Comparison of ENCODE assay signal across 8 cellular contexts in genomic region chrX:103489733-103490132, GRCh38. TPM values are rescaled to one million over a fixed set of nuclear protein-coding genes. Genes with fewer than 3 reads are reported as not detected.
DNase-seq lines count a peak whose midpoint lies in the region; ATAC-seq, FAIRE-seq and TF ChIP-seq lines count a peak whose summit lies in the region.
"Not testable (repeated sequence)": the region's sequence is repeated elsewhere in the genome, so short reads cannot be mapped to it uniquely, and the experiment has no call there.

No MANE protein-coding gene starts in this region.

- not testable (repeated sequence) for H3K36me3 Mint-ChIP-seq in activated T-cell treated with anti-CD3 and anti-CD28 coated beads, Interleukin-2, amount 50 U/mL, for 4 hours (ENCODE audit: insufficient read depth)

- not testable (repeated sequence) for H3K56ac ChIP-seq in H1 (replicated peaks; ENCODE audit: insufficient read length, low read depth, low read length)

- not testable (repeated sequence) for TF ChIP-seq POLR2A in H1 (IDR thresholded peaks at IDR 0.05; ENCODE audit: control extremely low read depth in 1 of 2, low read depth in 2 of 2, low read length in 2 of 2)

- not testable (repeated sequence) for H3K4me1 ChIP-seq in BE2C; H1 (replicated peaks in 1 of 4; ENCODE audit: control insufficient read depth in 3 of 4, insufficient read depth in 4 of 4, low read length in 3 of 4)

- H3K23ac ChIP-seq in H1 (ENCODE audit: insufficient read length): not testable (repeated sequence)

- H3K23me2 ChIP-seq in H1 (ENCODE audit: low read depth, low read length): not testable (repeated sequence)

- H3K14ac ChIP-seq in H1 (ENCODE audit: insufficient read length): not testable (repeated sequence)

- not testable (repeated sequence) for H3K27me3 Mint-ChIP-seq in activated T-cell treated with anti-CD3 and anti-CD28 coated beads, Interleukin-2, amount 50 U/mL, for 4 hours (ENCODE audit: low read depth)

- not testable (repeated sequence) for H2BK15ac ChIP-seq in H1 (ENCODE audit: low read length)

- not testable (repeated sequence) for H3K4me1 Mint-ChIP-seq in activated T-cell treated with anti-CD3 and anti-CD28 coated beads, Interleukin-2, amount 50 U/mL, for 4 hours (ENCODE audit: low read depth)

- peak; percentile 44 to 54 for TF ChIP-seq RAD21 in H1 (IDR thresholded peaks at IDR 0.05 in 1 of 2, conservative IDR thresholded peaks at IDR 0.05 in 1 of 2; ENCODE audit: low read depth in 2 of 2, low read length in 2 of 2)

- not testable (repeated sequence) for H3K9me3 Mint-ChIP-seq in activated T-cell treated with anti-CD3 and anti-CD28 coated beads, Interleukin-2, amount 50 U/mL, for 4 hours

- H3K4me3 ChIP-seq in BE2C (ENCODE audit: low read depth, low read length); H1 (ENCODE audit: extremely low read depth in 1 of 4, insufficient read depth in 2 of 4, low read depth in 3 of 4, low read length in 4 of 4): not testable (repeated sequence)

- CTCF ChIA-PET in H1 (lab: Charles Lee; ENCODE audit: partially characterized antibody): interaction anchor here (0.6 to 2.6 kb wide), 24 partner anchors 9 to 628 kb away, joined by 3 to 13 read pairs (median 4); no protein-coding TSS in a partner anchor

- H2AFZ ChIP-seq in H1 (ENCODE audit: low read length): not testable (repeated sequence)

- H3K79me1 ChIP-seq in H1 (ENCODE audit: low read depth, low read length): not testable (repeated sequence)

- H2BK20ac ChIP-seq in H1 (ENCODE audit: low read length): not testable (repeated sequence)

- not testable (repeated sequence) for H4K20me1 ChIP-seq in H1 (replicated peaks in 1 of 2; ENCODE audit: control insufficient read depth in 1 of 2, insufficient read depth in 2 of 2, low read length in 2 of 2)

- H3K9ac ChIP-seq in H1 (replicated peaks in 1 of 4; ENCODE audit: extremely low read depth in 1 of 4, low read depth in 3 of 4, low read length in 3 of 4): not testable (repeated sequence)

- peak; percentile 35 for DNase-seq in BE2C
- peak; percentile 41 for DNase-seq in GM13976 (ENCODE audit: low spot score)
- DNase-seq in NCI-H1092 treated with DMSO at 0.1 percent for 48 hours (lab: John Stamatoyannopoulos, UW): peak; percentile 22
- DNase-seq in SK-MEL-5 (ENCODE audit: low read depth, low spot score): peak; percentile 67
- peak; percentile 11 for DNase-seq in activated T-cell treated with anti-CD3 and anti-CD28 coated beads, Interleukin-2, amount 50 U/mL, for 4 hours
- DNase-seq in H1 (ENCODE audit: low read depth in 1 of 2, low spot score in 2 of 2): peak in 1 of 2 experiments; percentile 73
- DNase-seq in left lobe of liver (ENCODE audit: low spot score): not testable (repeated sequence)
- peak; percentile 2 to 8 for DNase-seq in stimulated activated CD4-positive, alpha-beta T cell treated with anti-CD3 and anti-CD28 coated beads, Interleukin-15, amount 100 ng/mL, for 1 hour (ENCODE audit: low read depth in 1 of 2, low spot score in 1 of 2)

- not testable (repeated sequence) for H3K27me3 ChIP-seq in BE2C; H1 (replicated peaks in 1 of 4; ENCODE audit: control insufficient read depth in 3 of 4, extremely low read depth in 1 of 4, insufficient read depth in 3 of 4, low read length in 3 of 4)

- not testable (repeated sequence) for H2BK12ac ChIP-seq in H1 (ENCODE audit: low read depth, low read length)

- not testable (repeated sequence) for H3K79me2 ChIP-seq in H1 (ENCODE audit: control insufficient read depth in 1 of 2, insufficient read depth in 2 of 2, low read length in 2 of 2)

- not testable (repeated sequence) for H4K8ac ChIP-seq in H1 (ENCODE audit: extremely low read depth, insufficient read depth, low read length)

- in situ Hi-C loops in GM13976 (cut with MboI; ENCODE audit: low sequenced_read_pairs, unreplicated experiment); SK-MEL-5 (cut with HindIII; ENCODE audit: low pct_unique_long_range_greater_than_20kb, low sequenced_read_pairs): not testable (repeated sequence)

- not testable (repeated sequence) for H3K36me3 ChIP-seq in BE2C; H1 (ENCODE audit: control insufficient read depth in 2 of 4, insufficient read depth in 4 of 4, low read length in 3 of 4)

- H3K9me3 ChIP-seq in BE2C; H1 (ENCODE audit: insufficient read depth in 2 of 2, low read depth in 1 of 2, low read length in 1 of 2): not testable (repeated sequence)

- 13% methylated on average over 2 of the region's 4 CpGs; no CpG with 5 or more reads in 1 of the 2 experiments for WGBS in H1 (ENCODE audit: extremely low coverage in 1 of 2, insufficient coverage in 1 of 2, insufficient read length in 1 of 2, insufficient replicate concordance in 2 of 2, low coverage in 1 of 2, low lambda C conversion rate in 2 of 2, missing lambda C conversion rate in 1 of 2), 2 experiments

- POLR2A ChIA-PET in H1 (lab: Charles Lee; ENCODE audit: partially characterized antibody): interaction anchor here (0.9 to 1.1 kb wide), 3 partner anchors 112 to 275 kb away, joined by 3 read pairs; partner anchors contain the start of gene BEX4

- H3K4me3 Mint-ChIP-seq in activated T-cell treated with anti-CD3 and anti-CD28 coated beads, Interleukin-2, amount 50 U/mL, for 4 hours: not testable (repeated sequence)

- not testable (repeated sequence) for H2BK120ac ChIP-seq in H1 (replicated peaks; ENCODE audit: low read depth, low read length)

- not testable (repeated sequence) for H3K27ac ChIP-seq in H1 (ENCODE audit: low read depth, low read length)

- H2AK5ac ChIP-seq in H1 (ENCODE audit: low read depth, low read length): not testable (repeated sequence)

- H3K4ac ChIP-seq in H1 (replicated peaks; ENCODE audit: insufficient read length, low read depth, low read length): not testable (repeated sequence)

- H4K5ac ChIP-seq in H1 (ENCODE audit: insufficient read length, low read depth, low read length): not testable (repeated sequence)

- H2BK5ac ChIP-seq in H1 (ENCODE audit: low read depth, low read length): not testable (repeated sequence)

- not testable (repeated sequence) for H4K91ac ChIP-seq in H1 (replicated peaks; ENCODE audit: insufficient read length, low read length)

- not testable (repeated sequence) for FAIRE-seq in H1 (lab: Jason Lieb, UNC)

- not testable (repeated sequence) for ATAC-seq in activated T-cell treated with anti-CD3 and anti-CD28 coated beads, Interleukin-2, amount 50 U/mL, for 4 hours
- peak; percentile 42 for ATAC-seq in left lobe of liver

- not testable (repeated sequence) for H3K18ac ChIP-seq in H1 (ENCODE audit: extremely low read depth, low read length)

- not testable (repeated sequence) for H3K4me2 ChIP-seq in H1 (ENCODE audit: insufficient read depth in 1 of 2, low read depth in 2 of 2, low read length in 2 of 2)

- not testable (repeated sequence) for TF ChIP-seq EP300 in H1 (IDR thresholded peaks at IDR 0.05; ENCODE audit: borderline replicate concordance in 1 of 2, low read depth in 2 of 2, low read length in 2 of 2)

- TF ChIP-seq CTCF in BE2C (IDR thresholded peaks at IDR 0.05; ENCODE audit: low read depth, low read length) (peak; percentile 58), GM13976 (IDR thresholded peaks at IDR 0.05; ENCODE audit: borderline replicate concordance, control extremely low read depth, extremely low read depth, insufficient read depth, missing control alignments) (peak; percentile 32), H1 (IDR thresholded peaks at IDR 0.05; ENCODE audit: control extremely low read depth in 1 of 3, insufficient read depth in 1 of 3, low read depth in 1 of 3, low read length in 3 of 3) (peak; percentile 33 to 54 (median 41); a peak in 3 of 4 replicates)

RNA-seq across cellular contexts. Expression of gene RAB40A, which starts 29.6 kb away (rescaled TPM):
- polyA plus RNA-seq in BE2C (2012; ENCODE audit: insufficient read depth, insufficient read length, low read depth): 1.0 TPM
- 0.05 TPM in 1 of 2 replicates, not detected in the other for total RNA-seq in SK-MEL-5 (2014; rRNA removed; shearing (Covaris generic))
- polyA plus RNA-seq in SK-MEL-5 (2015; cell fraction: cytosol; rRNA removed): not detected in 2 replicates
- 0.72 and 1.8 TPM in 2 replicates for polyA plus RNA-seq in SK-MEL-5 (2015; cell fraction: nucleus; rRNA removed)
- under 1 TPM in 2 of 3 donors, not detected in 1; 0.13 to 0.14 TPM for total RNA-seq in activated T-cell treated with anti-CD3 and anti-CD28 coated beads, Interleukin-2, amount 50 U/mL, for 4 hours
- total RNA-seq in H1 (2021; fragmentation: NEBNext Ultra II Directional; extraction: Animal tissue kit (Norgen Biotek cat#: 25700)): 0.09 and 0.17 TPM in 2 replicates
- polyA plus RNA-seq in H1 (2011; rRNA removed): 0.21 and 0.28 TPM in 2 replicates
- 0.30 TPM for polyA plus RNA-seq in H1 (2011; cell fraction: cytosol; rRNA removed)
- 1.4 TPM for polyA plus RNA-seq in H1 (2011; cell fraction: nucleus; rRNA removed)
- polyA plus RNA-seq in H1 (2012, experiment 1 of 2): 0.97 to 1.8 TPM (median 1.5 TPM) in 4 replicates
- polyA plus RNA-seq in H1 (2012, experiment 2 of 2): 0.20 TPM
- 0.08 TPM for polyA plus RNA-seq in H1 (2013, experiment 1 of 2)
- polyA plus RNA-seq in H1 (2013, experiment 2 of 2): 0.07 TPM
- polyA minus RNA-seq in H1 (2011; rRNA and poly(A)+ RNA removed): 0.07 and 0.19 TPM in 2 replicates
- not detected for polyA minus RNA-seq in H1 (2011; cell fraction: cytosol; rRNA and poly(A)+ RNA removed)
- polyA minus RNA-seq in H1 (2011; cell fraction: nucleus; rRNA and poly(A)+ RNA removed): 0.60 TPM
- 0.25 TPM for total RNA-seq in left lobe of liver
